ENCODE assay signal across 19 cellular contexts in genomic region chr2:100965596-100965995, GRCh38. TPM values are rescaled to one million over a fixed set of nuclear protein-coding genes. Genes with fewer than 3 reads are reported as not detected.
DNase-seq lines count a peak whose midpoint lies in the region; ATAC-seq and TF ChIP-seq lines count a peak whose summit lies in the region.
"Had no signal": no experiment of that assay in that cellular context is flagged by ENCODE, and none has a peak within 500 bp of the region (broad histone marks: within the 10 kb centered on the region; RNA-seq: fewer than 3 reads in every experiment).

No MANE protein-coding gene starts in this region.

- H3K4me1 ChIP-seq in HCT116 (ENCODE audit: control insufficient read depth in 1 of 2, insufficient read depth in 2 of 2, low read length in 2 of 2) (no peaks in the 10 kb centered on the region), sigmoid colon (peaks cover 0 to 13% (median 3%) of the 10 kb centered on the region in 4 donors)

- POLR2A ChIA-PET in HCT116 (lab: Charles Lee), result no interaction called here

- 94 to 96% methylated on average over 5 of the region's 5 CpGs for WGBS in sigmoid colon, 2 donors

- intact Hi-C loops in HCT116 (cut with micrococcal nuclease), result no loop called here
- intact Hi-C loops in sigmoid colon (cut with DNase I), result no loop called here

- H3K9me3 ChIP-seq in HCT116 (ENCODE audit: control insufficient read depth in 1 of 2, insufficient read depth in 1 of 2, low read depth in 1 of 2, low read length in 2 of 2) (no peaks in the 10 kb centered on the region), sigmoid colon (no peaks in the 10 kb centered on the region)

- TF ChIP-seq RAD21 in HCT116 (IDR thresholded peaks at IDR 0.05; ENCODE audit: low read depth), result no peak

- TF ChIP-seq POLR2A in HCT116 (IDR thresholded peaks at IDR 0.05; ENCODE audit: borderline replicate concordance, extremely low read depth, insufficient read depth, insufficient read length), result no peak
- TF ChIP-seq POLR2A in sigmoid colon (IDR thresholded peaks at IDR 0.05), result no peak

- no peak for TF ChIP-seq EP300 in sigmoid colon (IDR thresholded peaks at IDR 0.05)

- no peaks in the 10 kb centered on the region for H4K20me1 ChIP-seq in HCT116 (ENCODE audit: insufficient read depth)

- ATAC-seq in HCT116, result 0 out of 2 replicates have a peak, but pooled peaks have one; percentile 32
- ATAC-seq in esophagus mucosa, result peak; percentile 41
- ATAC-seq in HG02970 (IDR thresholded peaks at IDR 0.05; ENCODE audit: low FRiP score, unreplicated experiment), result no peak
- ATAC-seq: GM12878 had no signal

- H3K4me1 Mint-ChIP-seq in HFFc6 (ENCODE audit: low read depth), result peaks cover 33% of the 10 kb centered on the region

- no peaks in the 10 kb centered on the region for H3K79me2 ChIP-seq in HCT116 (ENCODE audit: insufficient read depth, low read length)

- CTCF ChIA-PET in HCT116 (lab: Charles Lee), result no interaction called here

- H3K36me3 ChIP-seq in HCT116 (ENCODE audit: control insufficient read depth in 1 of 2, insufficient read depth in 2 of 2, low read length in 2 of 2), result 0 out of 4 replicates have a peak, but pooled peaks cover 0 to 3% of the 10 kb centered on the region in 2 experiments
- peaks cover 0 to 14% (median 3%) of the 10 kb centered on the region in 4 donors for H3K36me3 ChIP-seq in sigmoid colon

- no peaks in the 10 kb centered on the region for H3K9me3 Mint-ChIP-seq in HFFc6
- H3K9me3 Mint-ChIP-seq: CD4-positive, alpha-beta memory T cell had no signal

- no peak overlapping the region for H3K4me3 Mint-ChIP-seq in HFFc6
- H3K4me3 Mint-ChIP-seq: CD4-positive, alpha-beta memory T cell had no signal

- H3K27me3 Mint-ChIP-seq in HFFc6 (ENCODE audit: insufficient read depth), result peaks cover 3% of the 10 kb centered on the region; the same call in 1 of the 2 replicates

- no peaks in the 10 kb centered on the region for H3K9me2 ChIP-seq in HCT116 (ENCODE audit: insufficient read depth)

- H3K9ac ChIP-seq in HCT116 (ENCODE audit: low read length), result no peak overlapping the region
- H3K9ac ChIP-seq: GM23248 had no signal

- H2AFZ ChIP-seq in HCT116 (ENCODE audit: low read depth, low read length, poor library complexity, severe bottlenecking), result no peak overlapping the region

- H3K27me3 ChIP-seq in HCT116 (ENCODE audit: insufficient read depth, low read length), result no peaks in the 10 kb centered on the region
- H3K27me3 ChIP-seq in sigmoid colon, result no peaks in the 10 kb centered on the region

- H3K4me3 ChIP-seq in HCT116 (replicated peaks in 1 of 2; ENCODE audit: low read depth in 1 of 2, low read length in 2 of 2) (no peak overlapping the region), sigmoid colon (no peak overlapping the region)
- H3K4me3 ChIP-seq: GM12878, GM23248 had no signal

- H3K27ac Mint-ChIP-seq in HFFc6, result no peak overlapping the region
- H3K27ac Mint-ChIP-seq: CD4-positive, alpha-beta memory T cell had no signal

- no TSS peak for BruUV-seq in HCT116 (replicated peaks; lab: Mats Ljungman, UMichigan)

- H3K27ac ChIP-seq in HCT116 (ENCODE audit: low read depth, low read length) (no peak overlapping the region), sigmoid colon (no peak overlapping the region)
- H3K27ac ChIP-seq: GM23248 had no signal

- no peak for DNase-seq in HCT116 (ENCODE audit: low read depth, low spot score)
- no peak for DNase-seq in HFFc6
- peak; percentile 40 for DNase-seq in sigmoid colon
- no peak for DNase-seq in HuH-7.5 (ENCODE audit: low spot score)
- no peak for DNase-seq in activated CD4-positive, alpha-beta T cell treated with anti-CD3 and anti-CD28 coated beads for 4 hours
- no peak for DNase-seq in germinal center (ENCODE audit: low spot score)
- DNase-seq: C1 segment of cervical spinal cord; Calu3; CD4-positive, alpha-beta memory T cell; COR-L47; DMS79; EL; GDM1; GM23248; H7; HCEC 1CT had no signal

- H3K36me3 Mint-ChIP-seq in HFFc6 (ENCODE audit: low read depth), result no peaks in the 10 kb centered on the region; the same call in 1 of the 2 replicates
- H3K36me3 Mint-ChIP-seq: CD4-positive, alpha-beta memory T cell had no signal

- RAD21 ChIA-PET in HCT116 (lab: Charles Lee; ENCODE audit: low non-redundant PET in 1 of 2, low total read pairs in 2 of 2, uncharacterized antibody in 2 of 2, unreplicated experiment in 2 of 2), result no interaction called here

- no peak for TF ChIP-seq CTCF in HCT116 (IDR thresholded peaks at IDR 0.05 in 2 of 3, conservative IDR thresholded peaks at IDR 0.05 in 1 of 3; ENCODE audit: borderline replicate concordance in 1 of 3, insufficient read depth in 1 of 3, low read depth in 2 of 3, low read length in 2 of 3)
- 0 out of 2 replicates have a peak, but pooled peaks have one; percentile 22 for TF ChIP-seq CTCF in HFFc6 (IDR thresholded peaks at IDR 0.05)
- no peak for TF ChIP-seq CTCF in sigmoid colon (IDR thresholded peaks at IDR 0.05)

- H3K4me2 ChIP-seq in HCT116 (ENCODE audit: low read length), result no peak overlapping the region

TF ChIP-seq in HCT116, 20 proteins besides CTCF, POLR2A, EP300 and RAD21:
- TF ChIP-seq ZNF274 (IDR thresholded peaks at IDR 0.05; ENCODE audit: low read depth, low read length) (no peak), TCF7L2 (IDR thresholded peaks at IDR 0.05; ENCODE audit: borderline replicate concordance, extremely low read depth, insufficient read depth, insufficient read length) (no peak), YY1 (IDR thresholded peaks at IDR 0.05; ENCODE audit: extremely low read depth, insufficient replicate concordance, low read depth, low read length) (no peak), POLR2AphosphoS5 (IDR thresholded peaks at IDR 0.05; ENCODE audit: low read depth, low read length) (no peak), ELF1 (IDR thresholded peaks at IDR 0.05; ENCODE audit: borderline replicate concordance, low read depth) (no peak), EZH2 (IDR thresholded peaks at IDR 0.05) (no peak), EGR1 (IDR thresholded peaks at IDR 0.05; ENCODE audit: low read depth) (no peak), ZFX (IDR thresholded peaks at IDR 0.05) (no peak), CBX3 (IDR thresholded peaks at IDR 0.05; ENCODE audit: low read depth) (no peak), SIN3A (IDR thresholded peaks at IDR 0.05; ENCODE audit: low read depth) (no peak), SRF (IDR thresholded peaks at IDR 0.05; ENCODE audit: low read depth) (no peak), EZH2phosphoT487 (IDR thresholded peaks at IDR 0.05; ENCODE audit: borderline replicate concordance) (no peak), JUND (IDR thresholded peaks at IDR 0.05) (no peak), FOSL1 (IDR thresholded peaks at IDR 0.05; ENCODE audit: low read depth) (no peak)
- TF ChIP-seq, protein P1, sequence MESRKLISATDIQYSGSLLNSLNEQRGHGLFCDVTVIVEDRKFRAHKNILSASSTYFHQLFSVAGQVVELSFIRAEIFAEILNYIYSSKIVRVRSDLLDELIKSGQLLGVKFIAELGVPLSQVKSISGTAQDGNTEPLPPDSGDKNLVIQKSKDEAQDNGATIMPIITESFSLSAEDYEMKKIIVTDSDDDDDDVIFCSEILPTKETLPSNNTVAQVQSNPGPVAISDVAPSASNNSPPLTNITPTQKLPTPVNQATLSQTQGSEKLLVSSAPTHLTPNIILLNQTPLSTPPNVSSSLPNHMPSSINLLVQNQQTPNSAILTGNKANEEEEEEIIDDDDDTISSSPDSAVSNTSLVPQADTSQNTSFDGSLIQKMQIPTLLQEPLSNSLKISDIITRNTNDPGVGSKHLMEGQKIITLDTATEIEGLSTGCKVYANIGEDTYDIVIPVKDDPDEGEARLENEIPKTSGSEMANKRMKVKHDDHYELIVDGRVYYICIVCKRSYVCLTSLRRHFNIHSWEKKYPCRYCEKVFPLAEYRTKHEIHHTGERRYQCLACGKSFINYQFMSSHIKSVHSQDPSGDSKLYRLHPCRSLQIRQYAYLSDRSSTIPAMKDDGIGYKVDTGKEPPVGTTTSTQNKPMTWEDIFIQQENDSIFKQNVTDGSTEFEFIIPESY (IDR thresholded peaks at IDR 0.05; ENCODE audit: extremely low read depth, insufficient replicate concordance, low read length), result no peak
- TF ChIP-seq, protein P2, sequence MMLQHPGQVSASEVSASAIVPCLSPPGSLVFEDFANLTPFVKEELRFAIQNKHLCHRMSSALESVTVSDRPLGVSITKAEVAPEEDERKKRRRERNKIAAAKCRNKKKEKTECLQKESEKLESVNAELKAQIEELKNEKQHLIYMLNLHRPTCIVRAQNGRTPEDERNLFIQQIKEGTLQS (IDR thresholded peaks at IDR 0.05), result no peak
- TF ChIP-seq, protein P3, sequence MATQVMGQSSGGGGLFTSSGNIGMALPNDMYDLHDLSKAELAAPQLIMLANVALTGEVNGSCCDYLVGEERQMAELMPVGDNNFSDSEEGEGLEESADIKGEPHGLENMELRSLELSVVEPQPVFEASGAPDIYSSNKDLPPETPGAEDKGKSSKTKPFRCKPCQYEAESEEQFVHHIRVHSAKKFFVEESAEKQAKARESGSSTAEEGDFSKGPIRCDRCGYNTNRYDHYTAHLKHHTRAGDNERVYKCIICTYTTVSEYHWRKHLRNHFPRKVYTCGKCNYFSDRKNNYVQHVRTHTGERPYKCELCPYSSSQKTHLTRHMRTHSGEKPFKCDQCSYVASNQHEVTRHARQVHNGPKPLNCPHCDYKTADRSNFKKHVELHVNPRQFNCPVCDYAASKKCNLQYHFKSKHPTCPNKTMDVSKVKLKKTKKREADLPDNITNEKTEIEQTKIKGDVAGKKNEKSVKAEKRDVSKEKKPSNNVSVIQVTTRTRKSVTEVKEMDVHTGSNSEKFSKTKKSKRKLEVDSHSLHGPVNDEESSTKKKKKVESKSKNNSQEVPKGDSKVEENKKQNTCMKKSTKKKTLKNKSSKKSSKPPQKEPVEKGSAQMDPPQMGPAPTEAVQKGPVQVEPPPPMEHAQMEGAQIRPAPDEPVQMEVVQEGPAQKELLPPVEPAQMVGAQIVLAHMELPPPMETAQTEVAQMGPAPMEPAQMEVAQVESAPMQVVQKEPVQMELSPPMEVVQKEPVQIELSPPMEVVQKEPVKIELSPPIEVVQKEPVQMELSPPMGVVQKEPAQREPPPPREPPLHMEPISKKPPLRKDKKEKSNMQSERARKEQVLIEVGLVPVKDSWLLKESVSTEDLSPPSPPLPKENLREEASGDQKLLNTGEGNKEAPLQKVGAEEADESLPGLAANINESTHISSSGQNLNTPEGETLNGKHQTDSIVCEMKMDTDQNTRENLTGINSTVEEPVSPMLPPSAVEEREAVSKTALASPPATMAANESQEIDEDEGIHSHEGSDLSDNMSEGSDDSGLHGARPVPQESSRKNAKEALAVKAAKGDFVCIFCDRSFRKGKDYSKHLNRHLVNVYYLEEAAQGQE (IDR thresholded peaks at IDR 0.05; ENCODE audit: low read depth), result no peak

RNA-seq across cellular contexts. Expression of gene RPL31, which starts 36.5 kb away (rescaled TPM):
- total RNA-seq in HCT116 (2021; ENCODE audit: unreplicated experiment) (1,340 TPM), esophagus mucosa (1,141 TPM), sigmoid colon (1,000 to 10,000 TPM; 1,030 to 2,345 (median 1,749) TPM)
- 3,999 and 4,166 TPM in 2 replicates for polyA plus RNA-seq in HCT116 (2012)
- total RNA-seq in HFFc6 (2021; fragmentation: NEBNext Ultra II Directional; extraction: Animal tissue kit (Norgen Biotek cat#: 25700)), result 1,000 to 10,000 TPM in 5 of 6 experiments, 100 to 1,000 TPM in 1; 947 to 1,348 (median 1,137) TPM
- polyA plus RNA-seq in sigmoid colon, result 1,000 to 10,000 TPM; 5,415 to 7,327 (median 5,660) TPM
